ENCODE assay signal across 19 cellular contexts in genomic region chr2:241195506-241196130, GRCh38. TPM values are rescaled to one million over a fixed set of nuclear protein-coding genes. Genes with fewer than 3 reads are reported as not detected.
DNase-seq lines count a peak whose midpoint lies in the region; ATAC-seq, FAIRE-seq and TF ChIP-seq lines count a peak whose summit lies in the region.
"Had no signal": no experiment of that assay in that cellular context is flagged by ENCODE, and none has a peak within 500 bp of the region (broad histone marks: within the 10 kb centered on the region; RNA-seq: fewer than 3 reads in every experiment).

No MANE protein-coding gene starts in this region.

- no peaks in the 10 kb centered on the region for H4K20me1 ChIP-seq in HepG2 (ENCODE audit: insufficient read depth, low read length)

- TF ChIP-seq EP300 in HepG2 (IDR thresholded peaks at IDR 0.05; ENCODE audit: low read depth in 2 of 2, low read length in 2 of 2) (no peak), HepG2 (CRISPR knock-in tag; IDR thresholded peaks at IDR 0.05; ENCODE audit: borderline replicate concordance) (no peak)

- H3K9ac ChIP-seq in HepG2 (ENCODE audit: insufficient read depth, low read depth, low read length) = no peak overlapping the region

- peak; percentile 37 for FAIRE-seq in HepG2 (lab: Jason Lieb, UNC)

- H3K27me3 Mint-ChIP-seq in natural killer cell treated with Interleukin-12 subunit alpha and Interleukin-12 subunit beta and Interleukin-15 and Interleukin-18, amount 100 ng/mL, for 72 hours = no peaks in the 10 kb centered on the region
- H3K27me3 Mint-ChIP-seq in natural killer cell (ENCODE audit: low read depth in 2 of 2) = no peaks in the 10 kb centered on the region
- H3K27me3 Mint-ChIP-seq: CD4-positive, CD25-positive, alpha-beta regulatory T cell; IgD-negative memory B cell had no signal

- H3K27me3 ChIP-seq in HepG2 (ENCODE audit: control insufficient read depth in 1 of 2, insufficient read depth in 2 of 2, low read length in 2 of 2) = peaks cover 16 to 68% of the 10 kb centered on the region in 2 experiments; a peak in 4 of 5 replicates
- H3K27me3 ChIP-seq in psoas muscle (ENCODE audit: insufficient read depth in 3 of 3, low read length in 2 of 3) = no peaks in the 10 kb centered on the region

- no TSS peak for BruUV-seq in HepG2 (replicated peaks; lab: Mats Ljungman, UMichigan)

- POLR2A ChIA-PET in HepG2 (lab: Yijun Ruan, JAX) = no interaction called here

- DNase-seq in natural killer cell treated with Interleukin-12 subunit alpha and Interleukin-12 subunit beta and Interleukin-15 and Interleukin-18, amount 100 ng/mL, for 72 hours (ENCODE audit: low spot score) = peak; percentile 62
- no peak for DNase-seq in natural killer cell
- DNase-seq in HepG2 (ENCODE audit: low spot score) = no peak
- DNase-seq in psoas muscle = peak; percentile 2 to 32
- no peak for DNase-seq in activated T-cell treated with anti-CD3 and anti-CD28 coated beads, Interleukin-2, amount 50 U/mL, for 1 hour
- DNase-seq: CD4-positive, CD25-positive, alpha-beta regulatory T cell; DMS79; NCI-H1105; NCI-H146; NCI-H2029; NCI-H226; NCI-H510A treated with DMSO at 0.1 percent for 48 hours; NCI-H748 treated with DMSO at 0.1 percent for 48 hours; NK-92 treated with Interleukin-12 subunit alpha and Interleukin-12 subunit beta, amount 100 ng/mL, for 24 hours; SJCRH30 had no signal

- ATAC-seq in natural killer cell treated with Interleukin-12 subunit alpha and Interleukin-12 subunit beta and Interleukin-15 and Interleukin-18, amount 100 ng/mL, for 72 hours = peak in 1 of 2 donors; percentile 25
- ATAC-seq in natural killer cell = no peak
- ATAC-seq in HepG2 = peak; percentile 48
- ATAC-seq in psoas muscle = no peak
- no peak for ATAC-seq in GM19463 (IDR thresholded peaks at IDR 0.05; ENCODE audit: unreplicated experiment)
- no peak for ATAC-seq in HG03196 (IDR thresholded peaks at IDR 0.05; ENCODE audit: unreplicated experiment)

- in situ Hi-C loops in HepG2 (cut with HindIII; ENCODE audit: extremely low pct_ligation_motif_present, low pct_unique_long_range_greater_than_20kb) = loop anchor here (5.0 kb wide), 1 partner anchor 353 kb away; no protein-coding TSS in a partner anchor

- TF ChIP-seq CTCF in natural killer cell (IDR thresholded peaks at IDR 0.05) = no peak
- no peak for TF ChIP-seq CTCF in HepG2 (CRISPR knock-in tag; IDR thresholded peaks at IDR 0.05)
- TF ChIP-seq CTCF in psoas muscle (IDR thresholded peaks at IDR 0.05) = no peak

- H3K9me3 ChIP-seq in HepG2 (ENCODE audit: low read length) (no peaks in the 10 kb centered on the region), psoas muscle (no peaks in the 10 kb centered on the region)
- H3K9me3 ChIP-seq: HAP-1, SJCRH30 had no signal

- H3K36me3 ChIP-seq in HepG2 (replicated peaks in 1 of 2; ENCODE audit: control insufficient read depth in 1 of 2, insufficient read depth in 2 of 2, low read length in 2 of 2) (no peaks in the 10 kb centered on the region), psoas muscle (ENCODE audit: insufficient read depth in 1 of 2, low read depth in 1 of 2) (no peaks in the 10 kb centered on the region)
- H3K36me3 ChIP-seq: HAP-1, SJCRH30 had no signal

- no peak for TF ChIP-seq RAD21 in HepG2 (CRISPR knock-in tag; IDR thresholded peaks at IDR 0.05)

- H3K27ac ChIP-seq in HepG2 (ENCODE audit: extremely low read length, insufficient read depth, low read length) = no peak overlapping the region
- H3K27ac ChIP-seq in psoas muscle = no peak overlapping the region
- H3K27ac ChIP-seq: SJCRH30 had no signal

- no peaks in the 10 kb centered on the region for H3K36me3 Mint-ChIP-seq in natural killer cell treated with Interleukin-12 subunit alpha and Interleukin-12 subunit beta and Interleukin-15 and Interleukin-18, amount 100 ng/mL, for 72 hours
- H3K36me3 Mint-ChIP-seq in natural killer cell = no peaks in the 10 kb centered on the region
- H3K36me3 Mint-ChIP-seq: CD4-positive, CD25-positive, alpha-beta regulatory T cell; IgD-negative memory B cell had no signal

- H3K4me3 ChIP-seq in HepG2 (replicated peaks in 1 of 3; ENCODE audit: insufficient read depth in 1 of 3, low read depth in 2 of 3, low read length in 3 of 3) (no peak overlapping the region), psoas muscle (no peak overlapping the region)
- H3K4me3 ChIP-seq: HAP-1, SJCRH30 had no signal

- no peak overlapping the region for H3K27ac Mint-ChIP-seq in natural killer cell treated with Interleukin-12 subunit alpha and Interleukin-12 subunit beta and Interleukin-15 and Interleukin-18, amount 100 ng/mL, for 72 hours
- H3K27ac Mint-ChIP-seq in natural killer cell = no peak overlapping the region
- H3K27ac Mint-ChIP-seq: CD4-positive, CD25-positive, alpha-beta regulatory T cell; IgD-negative memory B cell had no signal

- H3K4me2 ChIP-seq in HepG2 (ENCODE audit: low read depth, low read length) = peak overlapping the region; percentile 22

- CTCF ChIA-PET in HepG2 (lab: Yijun Ruan, JAX; ENCODE audit: low intra/inter-chr PET ratio, low total read pairs) = no interaction called here

- intact Hi-C loops in natural killer cell (cut with micrococcal nuclease) (no loop called here), HepG2 (cut with micrococcal nuclease; ENCODE audit: unreplicated experiment) (no loop called here), psoas muscle (cut with DNase I) (no loop called here)

- no peaks in the 10 kb centered on the region for H3K4me1 Mint-ChIP-seq in natural killer cell treated with Interleukin-12 subunit alpha and Interleukin-12 subunit beta and Interleukin-15 and Interleukin-18, amount 100 ng/mL, for 72 hours (ENCODE audit: low read depth in 2 of 2)
- no peaks in the 10 kb centered on the region for H3K4me1 Mint-ChIP-seq in natural killer cell
- H3K4me1 Mint-ChIP-seq: CD4-positive, CD25-positive, alpha-beta regulatory T cell; IgD-negative memory B cell had no signal

- H3K4me1 ChIP-seq in HepG2 (ENCODE audit: insufficient read depth, low read length) = peaks cover 20% of the 10 kb centered on the region
- no peaks in the 10 kb centered on the region for H3K4me1 ChIP-seq in psoas muscle
- H3K4me1 ChIP-seq: HAP-1, SJCRH30 had no signal

- H3K4me3 Mint-ChIP-seq in natural killer cell treated with Interleukin-12 subunit alpha and Interleukin-12 subunit beta and Interleukin-15 and Interleukin-18, amount 100 ng/mL, for 72 hours = no peak overlapping the region
- no peak overlapping the region for H3K4me3 Mint-ChIP-seq in natural killer cell
- H3K4me3 Mint-ChIP-seq: CD4-positive, CD25-positive, alpha-beta regulatory T cell; IgD-negative memory B cell had no signal

- no peak for TF ChIP-seq POLR2A in HepG2 (IDR thresholded peaks at IDR 0.05; ENCODE audit: insufficient read depth in 1 of 2, low read depth in 2 of 2, low read length in 2 of 2)

- WGBS in HepG2 (ENCODE audit: low lambda C conversion rate) = 29% methylated on average over 16 of the region's 18 CpGs
- 81 to 85% (median 83%) methylated on average over 18 of the region's 18 CpGs for WGBS in psoas muscle, 3 donors

- H3K9me3 Mint-ChIP-seq in natural killer cell treated with Interleukin-12 subunit alpha and Interleukin-12 subunit beta and Interleukin-15 and Interleukin-18, amount 100 ng/mL, for 72 hours = no peaks in the 10 kb centered on the region
- no peaks in the 10 kb centered on the region for H3K9me3 Mint-ChIP-seq in natural killer cell
- H3K9me3 Mint-ChIP-seq: CD4-positive, CD25-positive, alpha-beta regulatory T cell; IgD-negative memory B cell had no signal

- no peaks in the 10 kb centered on the region for H3K79me2 ChIP-seq in HepG2 (ENCODE audit: insufficient read depth, low read length)

- no peak overlapping the region for H2AFZ ChIP-seq in HepG2 (ENCODE audit: low read length)

RNA-seq across cellular contexts. Expression of gene ANO7, which starts 7.1 kb away (rescaled TPM):
- 1 to 10 TPM; 2.8 to 7.1 TPM for total RNA-seq in natural killer cell treated with Interleukin-12 subunit alpha and Interleukin-12 subunit beta and Interleukin-15 and Interleukin-18, amount 100 ng/mL, for 72 hours
- total RNA-seq in natural killer cell (1 to 10 TPM in 2 of 3 donors, under 1 TPM in 1; 0.97 to 1.4 (median 1.1) TPM), HepG2 (2016; rRNA removed; fragmentation: Illumina TruSeq; extraction: Trizol) (3.7 and 4.9 TPM in 2 replicates), psoas muscle (1 to 10 TPM in 1 of 4 donors, under 1 TPM in 3; 0.36 to 1.8 (median 0.64) TPM)
- total RNA-seq in HepG2 (2016; cell fraction: cytosol; rRNA removed; fragmentation: Illumina TruSeq; extraction: Trizol; ENCODE audit: low read depth) = 1.7 and 1.9 TPM in 2 replicates
- total RNA-seq in HepG2 (2016; cell fraction: insoluble cytoplasmic fraction; rRNA removed; fragmentation: Illumina TruSeq; extraction: Trizol) = 2.9 and 5.5 TPM in 2 replicates
- 3.2 and 4.1 TPM in 2 replicates for total RNA-seq in HepG2 (2016; cell fraction: membrane; rRNA removed; fragmentation: Illumina TruSeq; extraction: Trizol)
- 4.7 and 5.1 TPM in 2 replicates for total RNA-seq in HepG2 (2016; cell fraction: nucleus; rRNA removed; fragmentation: Illumina TruSeq; extraction: Trizol)
- polyA plus RNA-seq in HepG2 (2011; rRNA removed) (4.1 and 4.9 TPM in 2 replicates), psoas muscle (under 1 TPM; 0.22 to 0.55 (median 0.34) TPM)
- polyA plus RNA-seq in HepG2 (2011; cell fraction: cytosol; rRNA removed) = 2.9 and 3.9 TPM in 2 replicates
- polyA plus RNA-seq in HepG2 (2011; cell fraction: nucleus; rRNA removed) = 29.8 and 33.6 TPM in 2 replicates
- 8.8 and 10.8 TPM in 2 replicates for polyA plus RNA-seq in HepG2 (2012)
- 3.3 and 3.8 TPM in 2 replicates for polyA plus RNA-seq in HepG2 (2016; cell fraction: cytosol; fragmentation: Illumina TruSeq; extraction: Trizol; ENCODE audit: low read depth)
- polyA plus RNA-seq in HepG2 (2016; cell fraction: insoluble cytoplasmic fraction; fragmentation: Illumina TruSeq; extraction: Trizol; ENCODE audit: low read depth) = 7.5 and 11.5 TPM in 2 replicates
- 7.5 and 8.6 TPM in 2 replicates for polyA plus RNA-seq in HepG2 (2016; cell fraction: membrane; fragmentation: Illumina TruSeq; extraction: Trizol; ENCODE audit: low read depth)
- 14.9 and 15.8 TPM in 2 replicates for polyA plus RNA-seq in HepG2 (2016; cell fraction: nucleus; fragmentation: Illumina TruSeq; extraction: Trizol; ENCODE audit: insufficient read depth, low read depth)
- polyA minus RNA-seq in HepG2 (2011; rRNA and poly(A)+ RNA removed; ENCODE audit: low replicate concordance) = 1.1 and 16.7 TPM in 2 replicates
- polyA minus RNA-seq in HepG2 (2011; cell fraction: cytosol; rRNA and poly(A)+ RNA removed) = 5.1 and 8.4 TPM in 2 replicates
- polyA minus RNA-seq in HepG2 (2011; cell fraction: nucleus; rRNA and poly(A)+ RNA removed) = 13.8 and 18.4 TPM in 2 replicates
- polyA plus RNA-seq: CD4-positive, CD25-positive, alpha-beta regulatory T cell; IgD-negative memory B cell had no signal

RNA-seq across cellular contexts. Expression of gene PPP1R7, which starts 45.4 kb away (rescaled TPM):
- 100 to 1,000 TPM in 1 of 2 donors, 10 to 100 TPM in 1; 54.8 to 109 TPM for total RNA-seq in natural killer cell treated with Interleukin-12 subunit alpha and Interleukin-12 subunit beta and Interleukin-15 and Interleukin-18, amount 100 ng/mL, for 72 hours
- 10 to 100 TPM; 57.8 to 66.3 (median 60.4) TPM for total RNA-seq in natural killer cell
- total RNA-seq in HepG2 (2016; rRNA removed; fragmentation: Illumina TruSeq; extraction: Trizol) = 67.9 and 77.2 TPM in 2 replicates
- 27.7 and 40.5 TPM in 2 replicates for total RNA-seq in HepG2 (2016; cell fraction: cytosol; rRNA removed; fragmentation: Illumina TruSeq; extraction: Trizol; ENCODE audit: low read depth)
- total RNA-seq in HepG2 (2016; cell fraction: insoluble cytoplasmic fraction; rRNA removed; fragmentation: Illumina TruSeq; extraction: Trizol) = 78.8 and 81.3 TPM in 2 replicates
- total RNA-seq in HepG2 (2016; cell fraction: membrane; rRNA removed; fragmentation: Illumina TruSeq; extraction: Trizol) = 33.9 and 34.7 TPM in 2 replicates
- total RNA-seq in HepG2 (2016; cell fraction: nucleus; rRNA removed; fragmentation: Illumina TruSeq; extraction: Trizol) = 31.6 and 35.8 TPM in 2 replicates
- 27.4 and 33.3 TPM in 2 replicates for polyA plus RNA-seq in HepG2 (2011; rRNA removed)
- polyA plus RNA-seq in HepG2 (2011; cell fraction: cytosol; rRNA removed) = 19.4 and 25.1 TPM in 2 replicates
- 14.7 and 16.8 TPM in 2 replicates for polyA plus RNA-seq in HepG2 (2011; cell fraction: nucleus; rRNA removed)
- 43.0 and 56.8 TPM in 2 replicates for polyA plus RNA-seq in HepG2 (2012)
- polyA plus RNA-seq in HepG2 (2016; cell fraction: cytosol; fragmentation: Illumina TruSeq; extraction: Trizol; ENCODE audit: low read depth) = 29.9 and 37.7 TPM in 2 replicates
- 99.4 and 106 TPM in 2 replicates for polyA plus RNA-seq in HepG2 (2016; cell fraction: insoluble cytoplasmic fraction; fragmentation: Illumina TruSeq; extraction: Trizol; ENCODE audit: low read depth)
- polyA plus RNA-seq in HepG2 (2016; cell fraction: membrane; fragmentation: Illumina TruSeq; extraction: Trizol; ENCODE audit: low read depth) = 34.4 and 34.7 TPM in 2 replicates
- 52.8 and 60.1 TPM in 2 replicates for polyA plus RNA-seq in HepG2 (2016; cell fraction: nucleus; fragmentation: Illumina TruSeq; extraction: Trizol; ENCODE audit: insufficient read depth, low read depth)
- polyA minus RNA-seq in HepG2 (2011; rRNA and poly(A)+ RNA removed; ENCODE audit: low replicate concordance) = 22.5 and 25.7 TPM in 2 replicates
- 18.4 and 24.7 TPM in 2 replicates for polyA minus RNA-seq in HepG2 (2011; cell fraction: cytosol; rRNA and poly(A)+ RNA removed)
- polyA minus RNA-seq in HepG2 (2011; cell fraction: nucleus; rRNA and poly(A)+ RNA removed) = 24.0 and 27.0 TPM in 2 replicates
- total RNA-seq in psoas muscle = 10 to 100 TPM; 71.3 to 80.8 (median 72.2) TPM
- 100 to 1,000 TPM in 1 of 3 donors, 10 to 100 TPM in 2; 44.0 to 108 (median 74.6) TPM for polyA plus RNA-seq in psoas muscle

RNA-seq across cellular contexts. Expression of gene PASK, which starts 46.3 kb away (rescaled TPM):
- total RNA-seq in natural killer cell treated with Interleukin-12 subunit alpha and Interleukin-12 subunit beta and Interleukin-15 and Interleukin-18, amount 100 ng/mL, for 72 hours = 10 to 100 TPM; 69.5 to 78.9 TPM
- total RNA-seq in natural killer cell (10 to 100 TPM; 27.9 to 45.2 (median 36.2) TPM), HepG2 (2016; rRNA removed; fragmentation: Illumina TruSeq; extraction: Trizol) (16.0 and 17.0 TPM in 2 replicates), psoas muscle (1 to 10 TPM in 2 of 4 donors, under 1 TPM in 2; 0.71 to 1.9 (median 1.2) TPM)
- total RNA-seq in HepG2 (2016; cell fraction: cytosol; rRNA removed; fragmentation: Illumina TruSeq; extraction: Trizol; ENCODE audit: low read depth) = 18.0 and 28.0 TPM in 2 replicates
- total RNA-seq in HepG2 (2016; cell fraction: insoluble cytoplasmic fraction; rRNA removed; fragmentation: Illumina TruSeq; extraction: Trizol) = 14.4 and 17.9 TPM in 2 replicates
- 5.9 and 7.8 TPM in 2 replicates for total RNA-seq in HepG2 (2016; cell fraction: membrane; rRNA removed; fragmentation: Illumina TruSeq; extraction: Trizol)
- 22.6 and 27.5 TPM in 2 replicates for total RNA-seq in HepG2 (2016; cell fraction: nucleus; rRNA removed; fragmentation: Illumina TruSeq; extraction: Trizol)
- polyA plus RNA-seq in HepG2 (2011; rRNA removed) (6.9 and 7.1 TPM in 2 replicates), psoas muscle (1 to 10 TPM in 1 of 3 donors, under 1 TPM in 2; 0.41 to 1.3 (median 0.44) TPM)
- polyA plus RNA-seq in HepG2 (2011; cell fraction: cytosol; rRNA removed) = 2.1 and 4.1 TPM in 2 replicates
- 36.3 and 40.3 TPM in 2 replicates for polyA plus RNA-seq in HepG2 (2011; cell fraction: nucleus; rRNA removed)
- polyA plus RNA-seq in HepG2 (2012) = 6.8 and 9.6 TPM in 2 replicates
- polyA plus RNA-seq in HepG2 (2016; cell fraction: cytosol; fragmentation: Illumina TruSeq; extraction: Trizol; ENCODE audit: low read depth) = 0.79 and 1.0 TPM in 2 replicates
- 9.2 and 11.1 TPM in 2 replicates for polyA plus RNA-seq in HepG2 (2016; cell fraction: insoluble cytoplasmic fraction; fragmentation: Illumina TruSeq; extraction: Trizol; ENCODE audit: low read depth)
- polyA plus RNA-seq in HepG2 (2016; cell fraction: membrane; fragmentation: Illumina TruSeq; extraction: Trizol; ENCODE audit: low read depth) = 1.7 and 2.3 TPM in 2 replicates
- polyA plus RNA-seq in HepG2 (2016; cell fraction: nucleus; fragmentation: Illumina TruSeq; extraction: Trizol; ENCODE audit: insufficient read depth, low read depth) = 79.4 and 83.7 TPM in 2 replicates
- 28.2 and 32.5 TPM in 2 replicates for polyA minus RNA-seq in HepG2 (2011; rRNA and poly(A)+ RNA removed; ENCODE audit: low replicate concordance)
- 3.7 and 15.6 TPM in 2 replicates for polyA minus RNA-seq in HepG2 (2011; cell fraction: cytosol; rRNA and poly(A)+ RNA removed)
- 10.7 and 14.4 TPM in 2 replicates for polyA minus RNA-seq in HepG2 (2011; cell fraction: nucleus; rRNA and poly(A)+ RNA removed)

Comparison
In these comparisons a context has a peak if more than half of its experiments do, and no peak if none do; other contexts are left out.
1. DNase-seq: peak in natural killer cell treated with Interleukin-12 subunit alpha and Interleukin-12 subunit beta and Interleukin-15 and Interleukin-18, amount 100 ng/mL, for 72 hours (single experiment) and psoas muscle (2 of 2); none in natural killer cell (single experiment), HepG2 (single experiment) and activated T-cell treated with anti-CD3 and anti-CD28 coated beads, Interleukin-2, amount 50 U/mL, for 1 hour (single experiment).